In genomic region chr3:9703736-9704342, GRCh38 we compare ENCODE assay signal across 1 cellular context.
TF ChIP-seq lines count a peak whose summit lies in the region.

A gene with protein sequence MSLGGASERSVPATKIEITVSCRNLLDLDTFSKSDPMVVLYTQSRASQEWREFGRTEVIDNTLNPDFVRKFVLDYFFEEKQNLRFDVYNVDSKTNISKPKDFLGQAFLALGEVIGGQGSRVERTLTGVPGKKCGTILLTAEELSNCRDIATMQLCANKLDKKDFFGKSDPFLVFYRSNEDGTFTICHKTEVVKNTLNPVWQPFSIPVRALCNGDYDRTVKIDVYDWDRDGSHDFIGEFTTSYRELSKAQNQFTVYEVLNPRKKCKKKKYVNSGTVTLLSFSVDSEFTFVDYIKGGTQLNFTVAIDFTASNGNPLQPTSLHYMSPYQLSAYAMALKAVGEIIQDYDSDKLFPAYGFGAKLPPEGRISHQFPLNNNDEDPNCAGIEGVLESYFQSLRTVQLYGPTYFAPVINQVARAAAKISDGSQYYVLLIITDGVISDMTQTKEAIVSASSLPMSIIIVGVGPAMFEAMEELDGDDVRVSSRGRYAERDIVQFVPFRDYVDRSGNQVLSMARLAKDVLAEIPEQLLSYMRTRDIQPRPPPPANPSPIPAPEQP (plus strand): TSS chr3:9703833. CDS start chr3:9703997, 164 bp downstream.

TF ChIP-seq in GM12878, 131 proteins besides CTCF, POLR2A, EP300 and RAD21 (continued from another document):
- no peak for TF ChIP-seq IRF3 (IDR thresholded peaks at IDR 0.05)
- no peak for TF ChIP-seq SIN3A (IDR thresholded peaks at IDR 0.05; ENCODE audit: low read depth, low read length)
- TF ChIP-seq LARP7 (IDR thresholded peaks at IDR 0.05), result no peak
- TF ChIP-seq ZBED1 (IDR thresholded peaks at IDR 0.05; ENCODE audit: borderline replicate concordance), result no peak
- TF ChIP-seq MYC (IDR thresholded peaks at IDR 0.05; ENCODE audit: insufficient read depth, insufficient read length, insufficient replicate concordance, low read length, severe bottlenecking), result no peak
- TF ChIP-seq STAT1 (conservative IDR thresholded peaks at IDR 0.05), result no peak
- no peak for TF ChIP-seq TCF3 (IDR thresholded peaks at IDR 0.05; ENCODE audit: borderline replicate concordance, insufficient read depth, low read depth, low read length)
- no peak for TF ChIP-seq TAF1 (IDR thresholded peaks at IDR 0.05; ENCODE audit: borderline replicate concordance, low read depth, low read length)
- no peak for TF ChIP-seq ZSCAN29 (IDR thresholded peaks at IDR 0.05)
- no peak for TF ChIP-seq TCF12 (IDR thresholded peaks at IDR 0.05; ENCODE audit: low read depth, low read length)
- no peak for TF ChIP-seq EGR1 (IDR thresholded peaks at IDR 0.05; ENCODE audit: borderline replicate concordance in 1 of 2, low read depth in 2 of 2, low read length in 2 of 2)
- TF ChIP-seq E4F1 (IDR thresholded peaks at IDR 0.05; ENCODE audit: borderline replicate concordance, partially characterized antibody), result no peak
- no peak for TF ChIP-seq RFX5 (IDR thresholded peaks at IDR 0.05; ENCODE audit: low read depth, low read length)
- no peak for TF ChIP-seq ZNF592 (IDR thresholded peaks at IDR 0.05)
- no peak for TF ChIP-seq KDM1A (IDR thresholded peaks at IDR 0.05; ENCODE audit: borderline replicate concordance)
